In genomic region chr19:28482221-28482620, GRCh38 we compare ENCODE assay signal across 17 cellular contexts.
DNase-seq lines count a peak whose midpoint lies in the region; ATAC-seq and TF ChIP-seq lines count a peak whose summit lies in the region.
"Had no signal": no experiment of that assay in that cellular context is flagged by ENCODE, and none has a peak within 500 bp of the region (broad histone marks: within the 10 kb centered on the region; RNA-seq: fewer than 3 reads in every experiment).

No MANE protein-coding gene starts in this region.

- peaks cover 0 to 12% of the 10 kb centered on the region in 2 donors for H3K4me1 ChIP-seq in left lung
- H3K4me1 ChIP-seq: breast epithelium had no signal

- H3K36me3 ChIP-seq in left lung, result no peaks in the 10 kb centered on the region
- H3K36me3 ChIP-seq: breast epithelium, left ventricle myocardium inferior, ovary had no signal

- H3K4me1 Mint-ChIP-seq in dendritic cell treated with granulocyte-macrophage colony-stimulating factor and Interleukin-4, amounts not matched to agents 40 ng/mL and 50 ng/mL, for 4 days (ENCODE audit: low read depth), result peaks cover 74% of the 10 kb centered on the region

- intact Hi-C loops in dendritic cell treated with granulocyte-macrophage colony-stimulating factor and Interleukin-4, amounts not matched to agents 40 ng/mL and 50 ng/mL, for 4 days (cut with micrococcal nuclease), result no loop called here
- intact Hi-C loops in left lung (cut with DNase I), result no loop called here

- no peaks in the 10 kb centered on the region for H3K9me3 ChIP-seq in left lung
- H3K9me3 ChIP-seq: breast epithelium, left ventricle myocardium inferior, ovary had no signal

- DNase-seq in GM12865 (ENCODE audit: low read depth) (peak; percentile 21), NCI-H345 (lab: John Stamatoyannopoulos, UW) (peak; percentile 92), left lung (no peak), H4 (ENCODE audit: low spot score) (no peak), COLO668 (lab: John Stamatoyannopoulos, UW; ENCODE audit: unreplicated experiment) (no peak)
- DNase-seq: activated CD4-positive, alpha-beta T cell treated with anti-CD3 and anti-CD28 coated beads, Interleukin-2, amount 10 ng/mL, durations not matched to agents 7 days and 5 days; activated naive CD4-positive, alpha-beta T cell treated with anti-CD3 and anti-CD28 coated beads, Interleukin-2, amount 10 ng/mL, durations not matched to agents 7 days and 5 days; effector CD4-positive, alpha-beta T cell; left ventricle myocardium inferior; NCI-H446; ovary; stimulated activated CD4-positive, alpha-beta T cell treated with anti-CD3 and anti-CD28 coated beads, Interleukin-4, amount 100 ng/mL, for 24 hours; stimulated activated CD8-positive, alpha-beta memory T cell treated with anti-CD3 and anti-CD28 coated beads, Interleukin-4, amount 100 ng/mL, for 48 hours had no signal

- no peak overlapping the region for H3K27ac ChIP-seq in left lung
- H3K27ac ChIP-seq: breast epithelium, left ventricle myocardium inferior, ovary had no signal

- H3K4me3 Mint-ChIP-seq in dendritic cell treated with granulocyte-macrophage colony-stimulating factor and Interleukin-4, amounts not matched to agents 40 ng/mL and 50 ng/mL, for 4 days, result no peak overlapping the region
- H3K4me3 Mint-ChIP-seq: activated CD4-positive, alpha-beta T cell treated with anti-CD3 and anti-CD28 coated beads, Interleukin-2, amount 10 ng/mL, durations not matched to agents 7 days and 5 days; activated naive CD4-positive, alpha-beta T cell treated with anti-CD3 and anti-CD28 coated beads, Interleukin-2, amount 10 ng/mL, durations not matched to agents 7 days and 5 days had no signal

- no peaks in the 10 kb centered on the region for H3K9me3 Mint-ChIP-seq in dendritic cell treated with granulocyte-macrophage colony-stimulating factor and Interleukin-4, amounts not matched to agents 40 ng/mL and 50 ng/mL, for 4 days
- H3K9me3 Mint-ChIP-seq: activated CD4-positive, alpha-beta T cell treated with anti-CD3 and anti-CD28 coated beads, Interleukin-2, amount 10 ng/mL, durations not matched to agents 7 days and 5 days had no signal

- TF ChIP-seq CTCF in GM12865 (IDR thresholded peaks at IDR 0.05; ENCODE audit: insufficient read depth, low read depth, low read length, missing control alignments) (no peak), left lung (IDR thresholded peaks at IDR 0.05) (no peak)

- peak; percentile 46 for ATAC-seq in left lung
- no peak for ATAC-seq in HG02973 (IDR thresholded peaks at IDR 0.05; ENCODE audit: unreplicated experiment)
- no peak for ATAC-seq in GM19467 (IDR thresholded peaks at IDR 0.05; ENCODE audit: unreplicated experiment)

- no peaks in the 10 kb centered on the region for H3K27me3 ChIP-seq in left lung
- H3K27me3 ChIP-seq: breast epithelium, ovary had no signal

- no peaks in the 10 kb centered on the region for H3K36me3 Mint-ChIP-seq in dendritic cell treated with granulocyte-macrophage colony-stimulating factor and Interleukin-4, amounts not matched to agents 40 ng/mL and 50 ng/mL, for 4 days (ENCODE audit: low read depth)
- H3K36me3 Mint-ChIP-seq: activated naive CD4-positive, alpha-beta T cell treated with anti-CD3 and anti-CD28 coated beads, Interleukin-2, amount 10 ng/mL, durations not matched to agents 7 days and 5 days had no signal

- H3K27me3 Mint-ChIP-seq in dendritic cell treated with granulocyte-macrophage colony-stimulating factor and Interleukin-4, amounts not matched to agents 40 ng/mL and 50 ng/mL, for 4 days, result peaks cover 8% of the 10 kb centered on the region
- H3K27me3 Mint-ChIP-seq: activated CD4-positive, alpha-beta T cell treated with anti-CD3 and anti-CD28 coated beads, Interleukin-2, amount 10 ng/mL, durations not matched to agents 7 days and 5 days; activated naive CD4-positive, alpha-beta T cell treated with anti-CD3 and anti-CD28 coated beads, Interleukin-2, amount 10 ng/mL, durations not matched to agents 7 days and 5 days had no signal

- H3K4me3 ChIP-seq in GM12865 (ENCODE audit: low read depth, low read length) (no peak overlapping the region), left lung (no peak overlapping the region)
- H3K4me3 ChIP-seq: breast epithelium, left ventricle myocardium inferior, ovary had no signal

- H3K27ac Mint-ChIP-seq in dendritic cell treated with granulocyte-macrophage colony-stimulating factor and Interleukin-4, amounts not matched to agents 40 ng/mL and 50 ng/mL, for 4 days, result peak overlapping the region; percentile 42
- H3K27ac Mint-ChIP-seq: activated CD4-positive, alpha-beta T cell treated with anti-CD3 and anti-CD28 coated beads, Interleukin-2, amount 10 ng/mL, durations not matched to agents 7 days and 5 days; activated naive CD4-positive, alpha-beta T cell treated with anti-CD3 and anti-CD28 coated beads, Interleukin-2, amount 10 ng/mL, durations not matched to agents 7 days and 5 days had no signal

Comparison
In these comparisons a context has a peak if more than half of its experiments do, and no peak if none do; other contexts are left out.
1. DNase-seq: peak in GM12865 (single experiment) and NCI-H345 (single experiment); none in left lung (0 of 2), H4 (single experiment) and COLO668 (single experiment).